ENCODE assay signal across 1 cellular context in the genomic region with DNA sequence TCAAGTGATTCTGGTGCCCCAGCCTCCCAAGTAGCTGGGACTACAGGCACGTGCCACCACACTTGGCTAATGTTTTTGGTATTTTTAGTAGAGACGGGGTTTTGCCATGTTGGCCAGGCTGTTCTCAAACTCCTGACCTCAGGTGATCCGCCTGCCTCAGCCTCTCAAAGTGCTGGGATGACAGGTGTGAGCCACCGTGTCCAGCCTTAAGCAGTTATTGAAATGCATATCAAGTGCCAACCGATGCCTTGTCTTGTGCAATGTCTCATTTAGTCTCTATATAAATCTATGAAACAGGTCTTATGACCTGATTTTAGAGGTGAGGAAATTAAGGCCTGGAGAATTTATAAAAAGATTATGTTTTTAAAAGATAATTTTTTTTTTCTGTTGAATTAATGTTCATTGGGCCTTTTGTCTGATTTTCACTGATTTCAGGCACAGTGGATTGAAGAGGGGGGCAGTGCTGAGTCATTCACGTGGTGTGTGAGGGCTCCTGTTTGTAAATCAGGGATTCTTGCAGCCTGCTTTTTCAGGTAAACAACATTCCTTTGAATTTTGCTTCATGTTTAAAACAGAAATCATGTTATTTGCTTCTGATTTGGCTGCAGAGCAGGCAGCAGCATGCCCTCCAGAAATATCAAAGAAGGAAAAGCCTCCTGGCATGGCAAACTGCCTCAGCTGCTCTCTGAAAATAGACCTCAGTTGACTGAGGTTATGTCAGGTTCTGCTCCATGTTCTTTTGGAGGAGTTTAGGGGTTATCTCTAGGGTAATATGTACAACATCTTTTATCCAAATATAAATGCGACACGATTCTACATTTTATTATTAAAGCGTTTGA.
TF ChIP-seq lines count a peak whose summit lies in the region.

No MANE protein-coding gene starts in this region.

TF ChIP-seq in SK-N-SH treated with all-trans-retinoic acid at 6 μM for 48 hours, 23 proteins besides CTCF, POLR2A, EP300 and RAD21 (continued from another document):
- TF ChIP-seq, protein P1, sequence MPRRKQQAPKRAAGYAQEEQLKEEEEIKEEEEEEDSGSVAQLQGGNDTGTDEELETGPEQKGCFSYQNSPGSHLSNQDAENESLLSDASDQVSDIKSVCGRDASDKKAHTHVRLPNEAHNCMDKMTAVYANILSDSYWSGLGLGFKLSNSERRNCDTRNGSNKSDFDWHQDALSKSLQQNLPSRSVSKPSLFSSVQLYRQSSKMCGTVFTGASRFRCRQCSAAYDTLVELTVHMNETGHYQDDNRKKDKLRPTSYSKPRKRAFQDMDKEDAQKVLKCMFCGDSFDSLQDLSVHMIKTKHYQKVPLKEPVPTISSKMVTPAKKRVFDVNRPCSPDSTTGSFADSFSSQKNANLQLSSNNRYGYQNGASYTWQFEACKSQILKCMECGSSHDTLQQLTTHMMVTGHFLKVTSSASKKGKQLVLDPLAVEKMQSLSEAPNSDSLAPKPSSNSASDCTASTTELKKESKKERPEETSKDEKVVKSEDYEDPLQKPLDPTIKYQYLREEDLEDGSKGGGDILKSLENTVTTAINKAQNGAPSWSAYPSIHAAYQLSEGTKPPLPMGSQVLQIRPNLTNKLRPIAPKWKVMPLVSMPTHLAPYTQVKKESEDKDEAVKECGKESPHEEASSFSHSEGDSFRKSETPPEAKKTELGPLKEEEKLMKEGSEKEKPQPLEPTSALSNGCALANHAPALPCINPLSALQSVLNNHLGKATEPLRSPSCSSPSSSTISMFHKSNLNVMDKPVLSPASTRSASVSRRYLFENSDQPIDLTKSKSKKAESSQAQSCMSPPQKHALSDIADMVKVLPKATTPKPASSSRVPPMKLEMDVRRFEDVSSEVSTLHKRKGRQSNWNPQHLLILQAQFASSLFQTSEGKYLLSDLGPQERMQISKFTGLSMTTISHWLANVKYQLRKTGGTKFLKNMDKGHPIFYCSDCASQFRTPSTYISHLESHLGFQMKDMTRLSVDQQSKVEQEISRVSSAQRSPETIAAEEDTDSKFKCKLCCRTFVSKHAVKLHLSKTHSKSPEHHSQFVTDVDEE (CRISPR knock-in tag; IDR thresholded peaks at IDR 0.05) = no peak
- no peak for TF ChIP-seq TOX (CRISPR knock-in tag; IDR thresholded peaks at IDR 0.05; ENCODE audit: borderline replicate concordance)
- TF ChIP-seq, protein P2, sequence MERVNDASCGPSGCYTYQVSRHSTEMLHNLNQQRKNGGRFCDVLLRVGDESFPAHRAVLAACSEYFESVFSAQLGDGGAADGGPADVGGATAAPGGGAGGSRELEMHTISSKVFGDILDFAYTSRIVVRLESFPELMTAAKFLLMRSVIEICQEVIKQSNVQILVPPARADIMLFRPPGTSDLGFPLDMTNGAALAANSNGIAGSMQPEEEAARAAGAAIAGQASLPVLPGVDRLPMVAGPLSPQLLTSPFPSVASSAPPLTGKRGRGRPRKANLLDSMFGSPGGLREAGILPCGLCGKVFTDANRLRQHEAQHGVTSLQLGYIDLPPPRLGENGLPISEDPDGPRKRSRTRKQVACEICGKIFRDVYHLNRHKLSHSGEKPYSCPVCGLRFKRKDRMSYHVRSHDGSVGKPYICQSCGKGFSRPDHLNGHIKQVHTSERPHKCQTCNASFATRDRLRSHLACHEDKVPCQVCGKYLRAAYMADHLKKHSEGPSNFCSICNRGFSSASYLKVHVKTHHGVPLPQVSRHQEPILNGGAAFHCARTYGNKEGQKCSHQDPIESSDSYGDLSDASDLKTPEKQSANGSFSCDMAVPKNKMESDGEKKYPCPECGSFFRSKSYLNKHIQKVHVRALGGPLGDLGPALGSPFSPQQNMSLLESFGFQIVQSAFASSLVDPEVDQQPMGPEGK (CRISPR knock-in tag; IDR thresholded peaks at IDR 0.05; ENCODE audit: borderline replicate concordance) = no peak
- TF ChIP-seq, protein P3, sequence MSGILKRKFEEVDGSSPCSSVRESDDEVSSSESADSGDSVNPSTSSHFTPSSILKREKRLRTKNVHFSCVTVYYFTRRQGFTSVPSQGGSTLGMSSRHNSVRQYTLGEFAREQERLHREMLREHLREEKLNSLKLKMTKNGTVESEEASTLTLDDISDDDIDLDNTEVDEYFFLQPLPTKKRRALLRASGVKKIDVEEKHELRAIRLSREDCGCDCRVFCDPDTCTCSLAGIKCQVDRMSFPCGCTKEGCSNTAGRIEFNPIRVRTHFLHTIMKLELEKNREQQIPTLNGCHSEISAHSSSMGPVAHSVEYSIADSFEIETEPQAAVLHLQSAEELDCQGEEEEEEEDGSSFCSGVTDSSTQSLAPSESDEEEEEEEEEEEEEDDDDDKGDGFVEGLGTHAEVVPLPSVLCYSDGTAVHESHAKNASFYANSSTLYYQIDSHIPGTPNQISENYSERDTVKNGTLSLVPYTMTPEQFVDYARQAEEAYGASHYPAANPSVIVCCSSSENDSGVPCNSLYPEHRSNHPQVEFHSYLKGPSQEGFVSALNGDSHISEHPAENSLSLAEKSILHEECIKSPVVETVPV (CRISPR knock-in tag; IDR thresholded peaks at IDR 0.05) = no peak
- TF ChIP-seq ZC3H10 (CRISPR knock-in tag; IDR thresholded peaks at IDR 0.05) = no peak
- no peak for TF ChIP-seq GLIS3 (CRISPR knock-in tag; IDR thresholded peaks at IDR 0.05)
- no peak for TF ChIP-seq ZNF565 (CRISPR knock-in tag; conservative IDR thresholded peaks at IDR 0.05; ENCODE audit: low read depth)
- no peak for TF ChIP-seq RARB (CRISPR knock-in tag; IDR thresholded peaks at IDR 0.05)
- no peak for TF ChIP-seq ESRRG (CRISPR knock-in tag; IDR thresholded peaks at IDR 0.05)
- TF ChIP-seq ZFP30 (CRISPR knock-in tag; IDR thresholded peaks at IDR 0.05) = no peak
- no peak for TF ChIP-seq ZNF8 (CRISPR knock-in tag; IDR thresholded peaks at IDR 0.05)
TF ChIP-seq in SK-N-SH treated with all-trans-retinoic acid at 6 μM for 48 hours: peak in this region for 0.
